ENCODE assay signal across 12 cellular contexts in genomic region chr16:11896776-11897175, GRCh38. TPM values are rescaled to one million over a fixed set of nuclear protein-coding genes. Genes with fewer than 3 reads are reported as not detected.
A peak's percentile ranks its signal among the peaks of the same experiment; 100 is the strongest.
DNase-seq lines count a peak whose midpoint lies in the region; ATAC-seq lines count a peak whose summit lies in the region.
"Had no signal": no experiment of that assay in that cellular context is flagged by ENCODE, and none has a peak within 500 bp of the region (broad histone marks: within the 10 kb centered on the region; RNA-seq: fewer than 3 reads in every experiment).

No MANE protein-coding gene starts in this region.

- H2AFZ ChIP-seq in mesenchymal stem cell (ENCODE audit: low read depth, low read length) = no peak overlapping the region

- H3K23ac ChIP-seq in mesenchymal stem cell (ENCODE audit: low read length in 2 of 2) = no peak overlapping the region

- H2AK5ac ChIP-seq in mesenchymal stem cell (ENCODE audit: low read length, severe bottlenecking) = no peak overlapping the region

- WGBS in mesenchymal stem cell = no CpG with 5 or more reads among the region's 2 CpGs

- peaks cover 11% of the 10 kb centered on the region for H3K79me1 ChIP-seq in mesenchymal stem cell (replicated peaks; ENCODE audit: low read length, poor library complexity, severe bottlenecking)

- H3K4me2 ChIP-seq in mesenchymal stem cell (ENCODE audit: low read length, poor library complexity, severe bottlenecking) = no peak overlapping the region

- peaks cover 4% of the 10 kb centered on the region for H3K4me1 ChIP-seq in mesenchymal stem cell (ENCODE audit: control insufficient read depth, insufficient read depth, low read depth, low read length)
- H3K4me1 ChIP-seq: Peyer's patch had no signal

- H3K4me3 ChIP-seq in mesenchymal stem cell (ENCODE audit: insufficient read depth in 1 of 2, low read depth in 1 of 2, low read length in 2 of 2) = no peak overlapping the region
- H3K4me3 ChIP-seq: Peyer's patch had no signal

- H2BK5ac ChIP-seq in mesenchymal stem cell (ENCODE audit: low read depth, low read length, poor library complexity, severe bottlenecking) = no peak overlapping the region

- peaks cover 18 to 44% of the 10 kb centered on the region in 2 experiments for H3K36me3 ChIP-seq in mesenchymal stem cell (ENCODE audit: control insufficient read depth in 1 of 2, insufficient read depth in 2 of 2, low read depth in 1 of 2, low read length in 2 of 2)

- no peak overlapping the region for H3K18ac ChIP-seq in mesenchymal stem cell (ENCODE audit: low read depth in 1 of 2, low read length in 2 of 2)

- H4K8ac ChIP-seq in mesenchymal stem cell (ENCODE audit: low read length) = no peak overlapping the region

- no peak overlapping the region for H2BK12ac ChIP-seq in mesenchymal stem cell (ENCODE audit: low read length in 2 of 2)

- no peak overlapping the region for H3K14ac ChIP-seq in mesenchymal stem cell (ENCODE audit: low read length in 2 of 2)

- H3K9me3 ChIP-seq in mesenchymal stem cell (ENCODE audit: control insufficient read depth, low read length) = no peaks in the 10 kb centered on the region
- H3K9me3 ChIP-seq: Peyer's patch had no signal

- H2BK15ac ChIP-seq in mesenchymal stem cell (ENCODE audit: low read depth, poor library complexity, severe bottlenecking) = no peak overlapping the region

- peak overlapping the region; percentile 51 for H3K9ac ChIP-seq in mesenchymal stem cell (ENCODE audit: low read length)

- H2BK120ac ChIP-seq in mesenchymal stem cell (ENCODE audit: low read depth, low read length) = no peak overlapping the region

- H3K27ac ChIP-seq in mesenchymal stem cell (ENCODE audit: low read length, poor library complexity, severe bottlenecking) = no peak overlapping the region
- H3K27ac ChIP-seq: Peyer's patch had no signal

- ATAC-seq in HG03378 (IDR thresholded peaks at IDR 0.05; ENCODE audit: unreplicated experiment) = no peak
- no peak for ATAC-seq in GM19035 (IDR thresholded peaks at IDR 0.05; ENCODE audit: unreplicated experiment)

- no peak overlapping the region for H3K4ac ChIP-seq in mesenchymal stem cell (ENCODE audit: low read depth in 1 of 2, low read length in 2 of 2)

- peak; percentile 57 for DNase-seq in AG08396 (ENCODE audit: low spot score)
- peak; percentile 76 for DNase-seq in HS-5 (ENCODE audit: low read depth)
- peak; percentile 76 for DNase-seq in astrocyte of the hippocampus (ENCODE audit: low read depth, low spot score)
- DNase-seq in mesenchymal stem cell = peak; percentile 74
- no peak for DNase-seq in activated CD4-positive, alpha-beta T cell treated with anti-CD3 and anti-CD28 coated beads, Interleukin-2, amount 50 U/mL, for 4 hours
- DNase-seq in mesenteric fat pad (ENCODE audit: low spot score) = no peak
- DNase-seq: H7, NCI-H187, Peyer's patch, posterior cingulate gyrus had no signal

- H4K91ac ChIP-seq in mesenchymal stem cell (ENCODE audit: low read length) = no peak overlapping the region

- no peaks in the 10 kb centered on the region for H3K27me3 ChIP-seq in mesenchymal stem cell (ENCODE audit: control insufficient read depth in 1 of 2, insufficient read depth in 1 of 2, low read length in 2 of 2)
- H3K27me3 ChIP-seq: Peyer's patch had no signal

RNA-seq across cellular contexts. Expression of gene GSPT1, which starts 19.0 kb away (rescaled TPM):
- 94.6 TPM for polyA plus RNA-seq in mesenchymal stem cell (2013, experiment 1 of 2)
- polyA plus RNA-seq in mesenchymal stem cell (2013, experiment 2 of 2) = 92.6 TPM
- 138 TPM for total RNA-seq in mesenteric fat pad

RNA-seq across cellular contexts. Expression of gene NPIPB2, which starts 45.1 kb away (rescaled TPM):
- 0.47 TPM for polyA plus RNA-seq in mesenchymal stem cell (2013, experiment 1 of 2)
- 1.4 TPM for polyA plus RNA-seq in mesenchymal stem cell (2013, experiment 2 of 2)
- total RNA-seq in mesenteric fat pad = 10.9 TPM

RNA-seq across cellular contexts. Expression of gene RSL1D1, which starts 45.4 kb away (rescaled TPM):
- 167 TPM for polyA plus RNA-seq in mesenchymal stem cell (2013, experiment 1 of 2)
- 167 TPM for polyA plus RNA-seq in mesenchymal stem cell (2013, experiment 2 of 2)
- 200 TPM for total RNA-seq in mesenteric fat pad

Comparison
In these comparisons a context has a peak if more than half of its experiments do, and no peak if none do; other contexts are left out.
1. DNase-seq: peak in AG08396 (single experiment), HS-5 (single experiment), astrocyte of the hippocampus (single experiment) and mesenchymal stem cell (single experiment); none in activated CD4-positive, alpha-beta T cell treated with anti-CD3 and anti-CD28 coated beads, Interleukin-2, amount 50 U/mL, for 4 hours (0 of 2) and mesenteric fat pad (single experiment).